Comparison of ENCODE assay signal across 18 cellular contexts in genomic region chr22:45090364-45090960, GRCh38.
A peak's percentile ranks its signal among the peaks of the same experiment; 100 is the strongest.
DNase-seq lines count a peak whose midpoint lies in the region; ATAC-seq and TF ChIP-seq lines count a peak whose summit lies in the region.
"Had no signal": no experiment of that assay in that cellular context is flagged by ENCODE, and none has a peak within 500 bp of the region (broad histone marks: within the 10 kb centered on the region; RNA-seq: fewer than 3 reads in every experiment).

No MANE protein-coding gene starts in this region.

- H3K14ac ChIP-seq in neuronal stem cell (ENCODE audit: low read length): no peak overlapping the region

- H3K27ac ChIP-seq in PC-3 (ENCODE audit: low read length) (no peak overlapping the region), fibroblast of lung (ENCODE audit: insufficient read depth, low read length) (no peak overlapping the region), neuronal stem cell (replicated peaks; ENCODE audit: low read length) (no peak overlapping the region)
- H3K27ac ChIP-seq: foreskin keratinocyte, GM23248, skin epidermis, thoracic aorta had no signal

- no peaks in the 10 kb centered on the region for H3K9me2 ChIP-seq in PC-3 (replicated peaks; ENCODE audit: low read length)

- no peak overlapping the region for H2BK5ac ChIP-seq in neuronal stem cell (ENCODE audit: low read length)

- DNase-seq in GM03348 (ENCODE audit: low spot score) (peak; percentile 47), PC-3 (peak; percentile 60), fibroblast of lung (ENCODE audit: low read depth in 2 of 2) (peak; percentile 22 to 59), neuronal stem cell (ENCODE audit: low spot score) (peak; percentile 50), NCI-H1105 treated with DMSO at 0.1 percent for 48 hours (lab: John Stamatoyannopoulos, UW) (no peak), germinal center (ENCODE audit: low spot score) (no peak)
- DNase-seq in activated effector memory CD4-positive, alpha-beta T cell treated with anti-CD3 and anti-CD28 coated beads, Interleukin-2, amount 50 U/mL, for 16 hours: no peak
- DNase-seq: activated CD8-positive, alpha-beta memory T cell treated with anti-CD3 and anti-CD28 coated beads, Interleukin-2, amount 10 ng/mL, durations not matched to agents 7 days and 5 days; dermis blood vessel endothelial cell; foreskin keratinocyte; GM23248; left cardiac atrium; NCI-H1092; NCI-H524 had no signal

- no peaks in the 10 kb centered on the region for H3K27me3 ChIP-seq in PC-3 (ENCODE audit: low read length)
- peaks cover 6% of the 10 kb centered on the region for H3K27me3 ChIP-seq in fibroblast of lung (ENCODE audit: control insufficient read depth, insufficient read depth, low read length)
- peaks cover 0 to 13% (median 0%) of the 10 kb centered on the region in 3 experiments for H3K27me3 ChIP-seq in neuronal stem cell (ENCODE audit: control insufficient read depth in 3 of 3, insufficient read depth in 3 of 3, low read depth in 1 of 3, low read length in 3 of 3)

- H3K4me2 ChIP-seq in PC-3 (ENCODE audit: low read length) (no peak overlapping the region), fibroblast of lung (ENCODE audit: extremely low read depth, insufficient read depth, low read length) (no peak overlapping the region), neuronal stem cell (ENCODE audit: insufficient read depth, low read length, poor library complexity, severe bottlenecking) (no peak overlapping the region)

- H3K79me1 ChIP-seq in neuronal stem cell (ENCODE audit: low read depth, low read length): no peaks in the 10 kb centered on the region

- no peak overlapping the region for H2BK120ac ChIP-seq in neuronal stem cell (ENCODE audit: low read depth, low read length)

- no peak overlapping the region for H4K8ac ChIP-seq in neuronal stem cell (ENCODE audit: low read depth, low read length)

- H3K36me3 ChIP-seq in PC-3 (ENCODE audit: low read depth, low read length): no peaks in the 10 kb centered on the region
- no peaks in the 10 kb centered on the region for H3K36me3 ChIP-seq in fibroblast of lung (ENCODE audit: control insufficient read depth, insufficient read depth, low read length)
- H3K36me3 ChIP-seq in neuronal stem cell (replicated peaks in 1 of 2; ENCODE audit: control insufficient read depth in 2 of 2, insufficient read depth in 2 of 2, low read length in 2 of 2): no peaks in the 10 kb centered on the region
- H3K36me3 ChIP-seq: thoracic aorta had no signal

- H4K20me1 ChIP-seq in PC-3 (ENCODE audit: low read length) (no peaks in the 10 kb centered on the region), fibroblast of lung (ENCODE audit: control insufficient read depth, extremely low read depth, insufficient read depth, low read length) (no peaks in the 10 kb centered on the region)

- H2AK5ac ChIP-seq in neuronal stem cell (ENCODE audit: low read depth, low read length): no peak overlapping the region

- no peak overlapping the region for H4K91ac ChIP-seq in neuronal stem cell (ENCODE audit: low read depth, low read length, poor library complexity)

- H3K9ac ChIP-seq in PC-3 (ENCODE audit: low read length) (no peak overlapping the region), fibroblast of lung (ENCODE audit: insufficient read depth, low read length) (no peak overlapping the region), neuronal stem cell (ENCODE audit: low read depth, low read length, poor library complexity) (no peak overlapping the region)
- H3K9ac ChIP-seq: GM23248 had no signal

- no peak overlapping the region for H3K18ac ChIP-seq in neuronal stem cell (ENCODE audit: low read length)

- no peak overlapping the region for H2BK15ac ChIP-seq in neuronal stem cell (ENCODE audit: low read length)

- no TSS peak for BruUV-seq in PC-3 (replicated peaks; lab: Mats Ljungman, UMichigan)

- no peak overlapping the region for H3K23ac ChIP-seq in neuronal stem cell (ENCODE audit: low read depth, low read length, poor library complexity)

- H2AFZ ChIP-seq in PC-3 (ENCODE audit: low read length): no peak overlapping the region
- H2AFZ ChIP-seq in fibroblast of lung (ENCODE audit: low read length): no peak overlapping the region
- no peak overlapping the region for H2AFZ ChIP-seq in neuronal stem cell (ENCODE audit: low read length)
- H2AFZ ChIP-seq: GM23248 had no signal

- no peaks in the 10 kb centered on the region for H3F3A ChIP-seq in PC-3 (ENCODE audit: low read length, unreplicated experiment)

- POLR2A ChIA-PET in PC-3 (lab: Charles Lee; ENCODE audit: unreplicated experiment): no interaction called here

- H3K4me1 ChIP-seq in PC-3 (ENCODE audit: insufficient read depth, low read length) (no peaks in the 10 kb centered on the region), fibroblast of lung (ENCODE audit: control insufficient read depth, extremely low read depth, insufficient read depth, low read length) (no peaks in the 10 kb centered on the region), neuronal stem cell (ENCODE audit: control insufficient read depth in 2 of 2, insufficient read depth in 1 of 2, low read depth in 1 of 2, low read length in 2 of 2) (peaks cover 0 to 2% of the 10 kb centered on the region in 2 donors)
- H3K4me1 ChIP-seq: foreskin keratinocyte had no signal

- ATAC-seq in PC-3: peak; percentile 91
- no peak for ATAC-seq in HG03045 (IDR thresholded peaks at IDR 0.05; ENCODE audit: unreplicated experiment)
- ATAC-seq: activated CD8-positive, alpha-beta memory T cell treated with anti-CD3 and anti-CD28 coated beads, Interleukin-2, amount 10 ng/mL, durations not matched to agents 7 days and 5 days; foreskin keratinocyte; left cardiac atrium; natural killer cell treated with Interleukin-12 subunit alpha and Interleukin-12 subunit beta and Interleukin-15 and Interleukin-18, amount 100 ng/mL, for 72 hours had no signal

- TF ChIP-seq CTCF in PC-3 (conservative IDR thresholded peaks at IDR 0.05; ENCODE audit: low read depth, low read length) (no peak), fibroblast of lung (conservative IDR thresholded peaks at IDR 0.05 in 1 of 2, IDR thresholded peaks at IDR 0.05 in 1 of 2; ENCODE audit: low read depth in 1 of 2, low read length in 2 of 2) (no peak)

- no peak overlapping the region for H2BK12ac ChIP-seq in neuronal stem cell (ENCODE audit: low read length)

- intact Hi-C loops in PC-3 (cut with micrococcal nuclease): no loop called here

- CTCF ChIA-PET in PC-3 (lab: Charles Lee): no interaction called here

- H3K79me2 ChIP-seq in PC-3 (ENCODE audit: low read length) (no peaks in the 10 kb centered on the region), fibroblast of lung (ENCODE audit: control insufficient read depth, insufficient read depth, low read length) (no peaks in the 10 kb centered on the region)

- H3K4me3 ChIP-seq in PC-3 (ENCODE audit: low read length) (no peak overlapping the region), fibroblast of lung (replicated peaks in 1 of 4; ENCODE audit: control extremely low read depth in 1 of 4, insufficient read depth in 1 of 4, low read depth in 3 of 4, low read length in 4 of 4) (no peak overlapping the region), neuronal stem cell (ENCODE audit: low read length in 2 of 2) (no peak overlapping the region)
- H3K4me3 ChIP-seq: GM23248, skin epidermis, thoracic aorta had no signal

- WGBS in neuronal stem cell (ENCODE audit: extremely low coverage in 2 of 2, insufficient read length in 2 of 2, insufficient replicate concordance in 1 of 2), 2 donors: no CpG with 5 or more reads among the region's 13 CpGs

- H3K9me3 ChIP-seq in PC-3 (ENCODE audit: low read length): no peaks in the 10 kb centered on the region
- no peaks in the 10 kb centered on the region for H3K9me3 ChIP-seq in fibroblast of lung (ENCODE audit: control insufficient read depth, insufficient read depth, low read depth, low read length)
- no peaks in the 10 kb centered on the region for H3K9me3 ChIP-seq in neuronal stem cell (replicated peaks in 1 of 2; ENCODE audit: control insufficient read depth in 2 of 2, insufficient read depth in 1 of 2, low read depth in 1 of 2, low read length in 2 of 2)
- H3K9me3 ChIP-seq: thoracic aorta had no signal

- no peak overlapping the region for H3K4ac ChIP-seq in neuronal stem cell (ENCODE audit: low read length)

Comparison
In these comparisons a context has a peak if more than half of its experiments do, and no peak if none do; other contexts are left out.
1. DNase-seq: peak in GM03348 (single experiment), PC-3 (single experiment), fibroblast of lung (2 of 2) and neuronal stem cell (single experiment); none in NCI-H1105 treated with DMSO at 0.1 percent for 48 hours (single experiment), activated effector memory CD4-positive, alpha-beta T cell treated with anti-CD3 and anti-CD28 coated beads, Interleukin-2, amount 50 U/mL, for 16 hours (single experiment) and germinal center (single experiment).